ENCODE assay signal across 11 cellular contexts in the genomic region with DNA sequence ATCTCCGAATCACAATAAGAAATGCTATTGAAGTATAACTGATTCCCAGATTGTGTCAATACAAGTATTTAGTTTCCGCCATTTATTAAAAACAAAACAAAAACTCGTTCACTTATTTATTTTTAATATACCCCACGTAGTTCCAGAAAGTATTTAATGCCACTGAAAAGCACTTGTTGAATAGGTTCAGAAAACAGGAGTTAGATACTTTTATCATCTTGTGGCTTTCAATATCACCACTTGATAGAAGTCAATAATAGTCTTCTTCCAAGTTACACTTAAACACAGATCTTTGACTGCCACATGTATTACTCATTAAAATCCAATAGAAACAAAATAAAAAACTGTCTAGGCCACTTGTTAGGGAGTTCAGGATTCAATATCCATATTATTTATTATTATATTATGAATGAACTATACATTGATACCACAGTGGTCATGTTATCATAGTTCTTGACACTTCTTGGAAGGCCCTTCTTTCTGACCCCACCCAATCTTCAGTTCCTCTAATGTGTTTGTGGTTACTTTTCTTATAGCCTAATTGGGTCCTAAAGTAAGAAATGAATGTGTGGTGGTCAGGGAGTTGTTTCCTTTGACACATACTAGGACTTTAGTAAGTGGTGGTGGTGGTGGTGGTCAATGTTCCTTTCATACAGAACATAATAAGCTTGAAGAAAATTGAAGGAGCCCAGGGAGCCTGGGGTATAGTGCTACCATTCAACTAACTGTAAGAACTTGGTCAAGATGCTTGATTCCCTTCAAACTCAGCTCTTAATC.
A peak's percentile ranks its signal among the peaks of the same experiment; 100 is the strongest.
DNase-seq lines count a peak whose midpoint lies in the region; ATAC-seq and TF ChIP-seq lines count a peak whose summit lies in the region.
"Had no signal": no experiment of that assay in that cellular context is flagged by ENCODE, and none has a peak within 500 bp of the region (broad histone marks: within the 10 kb centered on the region; RNA-seq: fewer than 3 reads in every experiment).

No MANE protein-coding gene starts in this region.

- H3K9me3 ChIP-seq in BE2C, result no peaks in the 10 kb centered on the region

- H3K4me3 ChIP-seq in BE2C (ENCODE audit: low read depth, low read length), result no peak overlapping the region
- H3K4me3 ChIP-seq: lung had no signal

- ATAC-seq in GM19455 (IDR thresholded peaks at IDR 0.05; ENCODE audit: unreplicated experiment) (peak; percentile 95), HG02981 (IDR thresholded peaks at IDR 0.05; ENCODE audit: unreplicated experiment) (peak; percentile 97)

- no peaks in the 10 kb centered on the region for H3K4me1 ChIP-seq in BE2C

- no peaks in the 10 kb centered on the region for H3K27me3 ChIP-seq in BE2C

- no peaks in the 10 kb centered on the region for H3K36me3 ChIP-seq in BE2C

- TF ChIP-seq CTCF in GM13977 (IDR thresholded peaks at IDR 0.05; ENCODE audit: extremely low read depth, insufficient read depth, missing control alignments) (no peak), BE2C (IDR thresholded peaks at IDR 0.05; ENCODE audit: low read depth, low read length) (no peak)

- DNase-seq in GM13977 (ENCODE audit: low spot score) (peak; percentile 52), NOMO-1 treated with DMSO at 0.1 percent for 48 hours (lab: John Stamatoyannopoulos, UW; ENCODE audit: unreplicated experiment) (peak; percentile 79), NCI-H526 treated with DMSO at 0.1 percent for 48 hours (lab: John Stamatoyannopoulos, UW) (no peak), BE2C (no peak), NCI-H774 (lab: John Stamatoyannopoulos, UW) (no peak)
- DNase-seq in activated naive CD4-positive, alpha-beta T cell treated with Interleukin-2 at 50 U/mL for 16 hours, result no peak
- DNase-seq: activated CD8-positive, alpha-beta memory T cell treated with anti-CD3 and anti-CD28 coated beads for 24 hours; foreskin fibroblast had no signal

- in situ Hi-C loops in GM13977 (cut with MboI; ENCODE audit: low pct_unique_long_range_greater_than_20kb, low sequenced_read_pairs, unreplicated experiment), result loop anchor here (25.0 kb wide), 1 partner anchor 124 kb away; no protein-coding TSS in a partner anchor

Comparison
In these comparisons a context has a peak if more than half of its experiments do, and no peak if none do; other contexts are left out.
1. DNase-seq: peak in GM13977 (single experiment) and NOMO-1 treated with DMSO at 0.1 percent for 48 hours (single experiment); none in NCI-H526 treated with DMSO at 0.1 percent for 48 hours (single experiment), BE2C (single experiment), activated naive CD4-positive, alpha-beta T cell treated with Interleukin-2 at 50 U/mL for 16 hours (single experiment) and NCI-H774 (single experiment).